8 cellular contexts compared by ENCODE assay signal in genomic region chr18:650428-650858, GRCh38. TPM values are rescaled to one million over a fixed set of nuclear protein-coding genes. Genes with fewer than 3 reads are reported as not detected.
DNase-seq lines count a peak whose midpoint lies in the region; ATAC-seq and TF ChIP-seq lines count a peak whose summit lies in the region.

No MANE protein-coding gene starts in this region.

- peak overlapping the region; percentile 51 for H2AFZ ChIP-seq in GM23248
- no peak overlapping the region for H2AFZ ChIP-seq in SK-N-SH (ENCODE audit: low read depth)

- H3K9ac ChIP-seq in GM23248 (no peak overlapping the region), SK-N-SH (no peak overlapping the region)

- ATAC-seq in GM18870 (IDR thresholded peaks at IDR 0.05; ENCODE audit: unreplicated experiment), result peak; percentile 95
- peak; percentile 98 for ATAC-seq in activated naive CD8-positive, alpha-beta T cell treated with anti-CD3 and anti-CD28 coated beads, Interleukin-2, amount 10 ng/mL, durations not matched to agents 7 days and 5 days (ENCODE audit: low read depth)

- TF ChIP-seq EP300 in SK-N-SH (IDR thresholded peaks at IDR 0.05; ENCODE audit: borderline replicate concordance in 1 of 2, low read depth in 1 of 2, low read length in 1 of 2), result no peak

- CTCF ChIA-PET in SK-N-SH (lab: Yijun Ruan, JAX), result interaction anchor here (1.3 to 1.5 kb wide), 2 partner anchors 26 to 62 kb away, joined by 3 to 6 read pairs; partner anchors contain the start of gene ENOSF1

- peaks cover 17% of the 10 kb centered on the region for H3K4me1 Mint-ChIP-seq in activated naive CD8-positive, alpha-beta T cell treated with anti-CD3 and anti-CD28 coated beads, Interleukin-2, amount 10 ng/mL, durations not matched to agents 7 days and 5 days

- H3K27ac Mint-ChIP-seq in activated naive CD8-positive, alpha-beta T cell treated with anti-CD3 and anti-CD28 coated beads, Interleukin-2, amount 10 ng/mL, durations not matched to agents 7 days and 5 days, result peak overlapping the region; percentile 84

- H3K9me3 Mint-ChIP-seq in activated naive CD8-positive, alpha-beta T cell treated with anti-CD3 and anti-CD28 coated beads, Interleukin-2, amount 10 ng/mL, durations not matched to agents 7 days and 5 days, result no peaks in the 10 kb centered on the region

- H3K4me1 ChIP-seq in GM23248 (ENCODE audit: insufficient read depth) (no peaks in the 10 kb centered on the region), SK-N-SH (ENCODE audit: control insufficient read depth in 1 of 2, insufficient read depth in 2 of 2, low read depth in 1 of 2, low read length in 1 of 2) (peaks cover 0 to 2% of the 10 kb centered on the region in 2 experiments; a peak in 1 of 4 replicates)

- H3K4me2 ChIP-seq in GM23248 (ENCODE audit: unreplicated experiment) (no peak overlapping the region), SK-N-SH (no peak overlapping the region)

- H3K36me3 Mint-ChIP-seq in activated naive CD8-positive, alpha-beta T cell treated with anti-CD3 and anti-CD28 coated beads, Interleukin-2, amount 10 ng/mL, durations not matched to agents 7 days and 5 days, result peaks cover 8% of the 10 kb centered on the region

- peak overlapping the region; percentile 85 for H3K4me3 Mint-ChIP-seq in activated naive CD8-positive, alpha-beta T cell treated with anti-CD3 and anti-CD28 coated beads, Interleukin-2, amount 10 ng/mL, durations not matched to agents 7 days and 5 days

- POLR2A ChIA-PET in activated naive CD8-positive, alpha-beta T cell treated with anti-CD3 and anti-CD28 coated beads, Interleukin-2, amount 10 ng/mL, durations not matched to agents 7 days and 5 days (lab: Charles Lee), result no interaction called here
- POLR2A ChIA-PET in SK-N-SH (lab: Yijun Ruan, JAX), result no interaction called here

- peaks cover under 1% of the 10 kb centered on the region for H3K27me3 Mint-ChIP-seq in activated naive CD8-positive, alpha-beta T cell treated with anti-CD3 and anti-CD28 coated beads, Interleukin-2, amount 10 ng/mL, durations not matched to agents 7 days and 5 days

- no peaks in the 10 kb centered on the region for H3K9me2 ChIP-seq in GM23248 (ENCODE audit: insufficient read depth)
- no peaks in the 10 kb centered on the region for H3K9me2 ChIP-seq in SK-N-SH

- DNase-seq in GM23248, result no peak
- DNase-seq in KBM-7, result peak; percentile 82
- no peak for DNase-seq in activated naive CD8-positive, alpha-beta T cell treated with anti-CD3 and anti-CD28 coated beads, Interleukin-2, amount 10 ng/mL, durations not matched to agents 7 days and 5 days
- no peak for DNase-seq in globus pallidus (ENCODE audit: low spot score)
- no peak for DNase-seq in putamen (ENCODE audit: low spot score)
- no peak for DNase-seq in SK-N-SH
- no peak for DNase-seq in activated effector memory CD4-positive, alpha-beta T cell treated with anti-CD3 and anti-CD28 coated beads, Interleukin-2, amount 50 U/mL, for 16 hours

- in situ Hi-C loops in GM23248 (cut with MboI), result no loop called here
- in situ Hi-C loops in KBM-7 (cut with MboI; ENCODE audit: low pct_unique_long_range_greater_than_20kb, low sequenced_read_pairs), result no loop called here

- H4K20me1 ChIP-seq in GM23248 (ENCODE audit: insufficient read depth) (no peaks in the 10 kb centered on the region), SK-N-SH (ENCODE audit: insufficient read depth) (no peaks in the 10 kb centered on the region)

- H3K27ac ChIP-seq in GM23248, result no peak overlapping the region
- H3K27ac ChIP-seq in SK-N-SH (ENCODE audit: low read depth in 2 of 2, low read length in 1 of 2), result no peak overlapping the region

- TF ChIP-seq CTCF in SK-N-SH (IDR thresholded peaks at IDR 0.05), result no peak

- 31 to 33% methylated on average over 6 of the region's 6 CpGs for WGBS in GM23248 (ENCODE audit: low coverage in 1 of 2, low lambda C conversion rate in 2 of 2, missing lambda C conversion rate in 2 of 2), 2 experiments
- 82% methylated on average over 6 of the region's 6 CpGs for WGBS in SK-N-SH (ENCODE audit: low lambda C conversion rate)

- no peaks in the 10 kb centered on the region for H3K36me3 ChIP-seq in GM23248 (ENCODE audit: low read depth)
- H3K36me3 ChIP-seq in SK-N-SH (replicated peaks in 1 of 2; ENCODE audit: control insufficient read depth in 1 of 2, insufficient read depth in 2 of 2, low read length in 1 of 2), result no peaks in the 10 kb centered on the region

- H3K27me3 ChIP-seq in GM23248 (replicated peaks; ENCODE audit: insufficient read depth) (no peaks in the 10 kb centered on the region), SK-N-SH (ENCODE audit: insufficient read depth) (no peaks in the 10 kb centered on the region)

- H3K9me3 ChIP-seq in GM23248 (ENCODE audit: low read depth) (no peaks in the 10 kb centered on the region), SK-N-SH (no peaks in the 10 kb centered on the region)

- no peak for TF ChIP-seq RAD21 in SK-N-SH (IDR thresholded peaks at IDR 0.05; ENCODE audit: low read length)

- H3K79me2 ChIP-seq in GM23248 (ENCODE audit: insufficient read depth), result no peaks in the 10 kb centered on the region
- H3K79me2 ChIP-seq in SK-N-SH (ENCODE audit: insufficient read depth), result peaks cover 3% of the 10 kb centered on the region; the same call in 1 of the 2 replicates

- H3F3A ChIP-seq in GM23248 (ENCODE audit: insufficient read depth) (no peaks in the 10 kb centered on the region), SK-N-SH (replicated peaks; ENCODE audit: insufficient read depth) (no peaks in the 10 kb centered on the region)

- no peak overlapping the region for H3K4me3 ChIP-seq in GM23248
- H3K4me3 ChIP-seq in SK-N-SH (ENCODE audit: low read depth in 2 of 2, low read length in 1 of 2), result no peak overlapping the region

TF ChIP-seq in SK-N-SH, 30 proteins besides CTCF, POLR2A, EP300 and RAD21:
- no peak for TF ChIP-seq GABPA (IDR thresholded peaks at IDR 0.05; ENCODE audit: low read depth)
- TF ChIP-seq ZBTB33 (IDR thresholded peaks at IDR 0.05; ENCODE audit: borderline replicate concordance, low read depth), result no peak
- TF ChIP-seq FOSL2 (IDR thresholded peaks at IDR 0.05; ENCODE audit: borderline replicate concordance, low read depth), result no peak
- TF ChIP-seq USF1 (IDR thresholded peaks at IDR 0.05; ENCODE audit: borderline replicate concordance, low read depth), result no peak
- no peak for TF ChIP-seq ELF1 (IDR thresholded peaks at IDR 0.05)
- no peak for TF ChIP-seq NRF1 (IDR thresholded peaks at IDR 0.05; ENCODE audit: low read depth, low read length)
- no peak for TF ChIP-seq IRF3 (IDR thresholded peaks at IDR 0.05; ENCODE audit: low read depth, low read length)

RNA-seq across cellular contexts. Expression of gene TYMS, which starts 7.0 kb away (rescaled TPM):
- total RNA-seq in GM23248 (2014; rRNA removed; shearing (Covaris generic)), result 16.8 and 17.7 TPM in 2 replicates
- polyA plus RNA-seq in GM23248 (2016; fragmentation: Nextera tagmentation; extraction: Ambion mirVana) (71.5 and 72.8 TPM in 2 replicates), SK-N-SH (2012; rRNA removed) (92.1 and 101 TPM in 2 replicates)
- 100 to 1,000 TPM; 306 to 322 TPM for total RNA-seq in activated naive CD8-positive, alpha-beta T cell treated with anti-CD3 and anti-CD28 coated beads, Interleukin-2, amount 10 ng/mL, durations not matched to agents 7 days and 5 days
- polyA plus RNA-seq in SK-N-SH (2012; cell fraction: cytosol; rRNA removed), result 106 and 113 TPM in 2 replicates
- polyA plus RNA-seq in SK-N-SH (2012; cell fraction: nucleus; rRNA removed), result 41.9 and 43.5 TPM in 2 replicates

RNA-seq across cellular contexts. Expression of gene CLUL1, which starts 53.7 kb away (rescaled TPM):
- total RNA-seq in GM23248 (2014; rRNA removed; shearing (Covaris generic)), result not detected in 2 replicates
- polyA plus RNA-seq in GM23248 (2016; fragmentation: Nextera tagmentation; extraction: Ambion mirVana) (not detected in 2 replicates), SK-N-SH (2012; rRNA removed) (1.0 and 1.5 TPM in 2 replicates)
- not detected for total RNA-seq in activated naive CD8-positive, alpha-beta T cell treated with anti-CD3 and anti-CD28 coated beads, Interleukin-2, amount 10 ng/mL, durations not matched to agents 7 days and 5 days
- 1.5 and 2.2 TPM in 2 replicates for polyA plus RNA-seq in SK-N-SH (2012; cell fraction: cytosol; rRNA removed)
- polyA plus RNA-seq in SK-N-SH (2012; cell fraction: nucleus; rRNA removed), result 0.32 and 1.5 TPM in 2 replicates

Comparison
In these comparisons a context has a peak if more than half of its experiments do, and no peak if none do; other contexts are left out.
1. RNA of gene TYMS, which starts 7.0 kb away (total RNA-seq): 306 to 322 TPM in activated naive CD8-positive, alpha-beta T cell treated with anti-CD3 and anti-CD28 coated beads, Interleukin-2, amount 10 ng/mL, durations not matched to agents 7 days and 5 days; 16.8 to 17.7 TPM in GM23248; every median in the first group is over 10 times any median in the second.